In genomic region chr4:107721436-107722090, GRCh38 we compare ENCODE assay signal across 8 cellular contexts. TPM values are rescaled to one million over a fixed set of nuclear protein-coding genes. Genes with fewer than 3 reads are reported as not detected.
DNase-seq lines count a peak whose midpoint lies in the region; ATAC-seq, FAIRE-seq and TF ChIP-seq lines count a peak whose summit lies in the region.

No MANE protein-coding gene starts in this region.

- no peaks in the 10 kb centered on the region for H3K9me2 ChIP-seq in SK-N-SH

- no peak for FAIRE-seq in HTR-8/SVneo (lab: Jason Lieb, UNC)

- no peak for ATAC-seq in sciatic nerve
- ATAC-seq in HG03196 (IDR thresholded peaks at IDR 0.05; ENCODE audit: unreplicated experiment): no peak

- no peak overlapping the region for H4K91ac ChIP-seq in neuronal stem cell (ENCODE audit: low read depth, low read length, poor library complexity)

- no peak overlapping the region for H3K23ac ChIP-seq in neuronal stem cell (ENCODE audit: low read depth, low read length, poor library complexity)

- H3K4ac ChIP-seq in neuronal stem cell (ENCODE audit: low read length): no peak overlapping the region

- peak overlapping the region; percentile 8 for H3K18ac ChIP-seq in neuronal stem cell (ENCODE audit: low read length)

- no peak for DNase-seq in HFF-Myc (ENCODE audit: extremely low read depth, low read depth)
- DNase-seq in activated CD4-positive, alpha-beta T cell treated with anti-CD3 and anti-CD28 coated beads for 4 hours: peak; percentile 36 to 46
- DNase-seq in neuronal stem cell (ENCODE audit: low spot score): no peak
- no peak for DNase-seq in sciatic nerve (ENCODE audit: low spot score)
- DNase-seq in SK-N-SH: no peak
- no peak for DNase-seq in HTR-8/SVneo (ENCODE audit: insufficient read length, low spot score)

- H3K4me2 ChIP-seq in neuronal stem cell (ENCODE audit: insufficient read depth, low read length, poor library complexity, severe bottlenecking) (peak overlapping the region; percentile 72), SK-N-SH (no peak overlapping the region)

- no peak for TF ChIP-seq EP300 in SK-N-SH (IDR thresholded peaks at IDR 0.05; ENCODE audit: borderline replicate concordance in 1 of 2, low read depth in 1 of 2, low read length in 1 of 2)

- H2BK120ac ChIP-seq in neuronal stem cell (ENCODE audit: low read depth, low read length): peak overlapping the region; percentile 81

- WGBS in ectodermal cell, 2 experiments: 31 to 32% methylated on average over 9 of the region's 9 CpGs
- whole genome bisulfite sequencing in neuronal stem cell (ENCODE audit: extremely low coverage in 2 of 2, insufficient read length in 2 of 2, insufficient replicate concordance in 1 of 2), 2 donors: no CpG with 5 or more reads among the region's 9 CpGs
- WGBS in SK-N-SH (ENCODE audit: low lambda C conversion rate): over 99% methylated on average over 9 of the region's 9 CpGs

- peaks cover 5% of the 10 kb centered on the region for H3F3A ChIP-seq in SK-N-SH (replicated peaks; ENCODE audit: insufficient read depth)

- H3K4me1 ChIP-seq in ectodermal cell (ENCODE audit: control insufficient read depth, insufficient read depth, low read length) (peaks cover 21% of the 10 kb centered on the region), neuronal stem cell (ENCODE audit: control insufficient read depth in 2 of 2, insufficient read depth in 1 of 2, low read depth in 1 of 2, low read length in 2 of 2) (peaks cover 3 to 7% of the 10 kb centered on the region in 2 donors), SK-N-SH (ENCODE audit: control insufficient read depth in 1 of 2, insufficient read depth in 2 of 2, low read depth in 1 of 2, low read length in 1 of 2) (peaks cover 10 to 21% of the 10 kb centered on the region in 2 experiments)

- no peak overlapping the region for H2BK5ac ChIP-seq in neuronal stem cell (ENCODE audit: low read length)

- peak overlapping the region; percentile 31 for H3K14ac ChIP-seq in neuronal stem cell (ENCODE audit: low read length)

- H3K9me3 ChIP-seq in ectodermal cell (ENCODE audit: control insufficient read depth, low read length) (no peaks in the 10 kb centered on the region), neuronal stem cell (replicated peaks in 1 of 2; ENCODE audit: control insufficient read depth in 2 of 2, insufficient read depth in 1 of 2, low read depth in 1 of 2, low read length in 2 of 2) (no peaks in the 10 kb centered on the region), SK-N-SH (no peaks in the 10 kb centered on the region)

- H4K20me1 ChIP-seq in SK-N-SH (ENCODE audit: insufficient read depth): no peaks in the 10 kb centered on the region

- H3K36me3 ChIP-seq in ectodermal cell (ENCODE audit: control insufficient read depth, insufficient read depth, low read length) (no peaks in the 10 kb centered on the region), neuronal stem cell (replicated peaks in 1 of 2; ENCODE audit: control insufficient read depth in 2 of 2, insufficient read depth in 2 of 2, low read length in 2 of 2) (peaks cover 0 to 5% of the 10 kb centered on the region in 2 donors), SK-N-SH (replicated peaks in 1 of 2; ENCODE audit: control insufficient read depth in 1 of 2, insufficient read depth in 2 of 2, low read length in 1 of 2) (no peaks in the 10 kb centered on the region)

- no peak for TF ChIP-seq RAD21 in SK-N-SH (IDR thresholded peaks at IDR 0.05; ENCODE audit: low read length)

- intact Hi-C loops in sciatic nerve (cut with DNase I): no loop called here

- no peak overlapping the region for H2BK15ac ChIP-seq in neuronal stem cell (ENCODE audit: low read length)

- no peak overlapping the region for H4K8ac ChIP-seq in neuronal stem cell (ENCODE audit: low read depth, low read length)

- H2BK12ac ChIP-seq in neuronal stem cell (ENCODE audit: low read length): no peak overlapping the region

- H3K9ac ChIP-seq in neuronal stem cell (ENCODE audit: low read depth, low read length, poor library complexity): peak overlapping the region; percentile 18
- H3K9ac ChIP-seq in SK-N-SH: no peak overlapping the region

- peak overlapping the region; percentile 100 for H2AFZ ChIP-seq in neuronal stem cell (ENCODE audit: low read length)
- H2AFZ ChIP-seq in SK-N-SH (ENCODE audit: low read depth): no peak overlapping the region

- CTCF ChIA-PET in SK-N-SH (lab: Yijun Ruan, JAX): interaction anchor here (1.5 to 3.0 kb wide), 2 partner anchors 13 to 15 kb away, joined by 6 to 13 read pairs; no protein-coding TSS in a partner anchor

- H3K4me3 ChIP-seq in HFF-Myc (replicated peaks; ENCODE audit: low read depth, low read length) (peak overlapping the region; percentile 2; the same call in 1 of the 2 replicates), ectodermal cell (ENCODE audit: insufficient read depth, low read depth, low read length) (peak overlapping the region; percentile 64), neuronal stem cell (ENCODE audit: low read length in 2 of 2) (peak overlapping the region; percentile 71 to 94), SK-N-SH (ENCODE audit: low read depth in 2 of 2, low read length in 1 of 2) (no peak overlapping the region)

- no peak overlapping the region for H2AK5ac ChIP-seq in neuronal stem cell (ENCODE audit: low read depth, low read length)

- no peak overlapping the region for H3K27ac ChIP-seq in ectodermal cell (ENCODE audit: insufficient read depth, low read depth, low read length, poor library complexity, severe bottlenecking)
- no peak overlapping the region for H3K27ac ChIP-seq in neuronal stem cell (replicated peaks; ENCODE audit: low read length)
- no peak overlapping the region; a peak in 1 of 4 replicates for H3K27ac ChIP-seq in SK-N-SH (ENCODE audit: low read depth in 2 of 2, low read length in 1 of 2)

- H3K79me1 ChIP-seq in neuronal stem cell (ENCODE audit: low read depth, low read length): no peaks in the 10 kb centered on the region

- H3K27me3 ChIP-seq in ectodermal cell (ENCODE audit: control insufficient read depth, insufficient read depth, low read length, poor library complexity, severe bottlenecking) (peaks cover 3% of the 10 kb centered on the region), neuronal stem cell (ENCODE audit: control insufficient read depth in 3 of 3, insufficient read depth in 3 of 3, low read depth in 1 of 3, low read length in 3 of 3) (peaks cover 0 to 11% (median 0%) of the 10 kb centered on the region in 3 experiments), SK-N-SH (ENCODE audit: insufficient read depth) (no peaks in the 10 kb centered on the region)

- TF ChIP-seq CTCF in HFF-Myc (IDR thresholded peaks at IDR 0.05; ENCODE audit: low read depth, low read length, missing control alignments): no peak
- TF ChIP-seq CTCF in SK-N-SH (IDR thresholded peaks at IDR 0.05): no peak

- POLR2A ChIA-PET in SK-N-SH (lab: Yijun Ruan, JAX): no interaction called here

- H3K79me2 ChIP-seq in SK-N-SH (ENCODE audit: insufficient read depth): peaks cover 32% of the 10 kb centered on the region

TF ChIP-seq in SK-N-SH, 30 proteins besides CTCF, POLR2A, EP300 and RAD21 (continues in another document):
- TF ChIP-seq JUND (IDR thresholded peaks at IDR 0.05) (no peak), TEAD4 (IDR thresholded peaks at IDR 0.05; ENCODE audit: borderline replicate concordance, insufficient read depth) (no peak), SIN3A (IDR thresholded peaks at IDR 0.05; ENCODE audit: borderline replicate concordance, low read depth, low read length) (no peak), PBX3 (IDR thresholded peaks at IDR 0.05) (no peak), RFX5 (IDR thresholded peaks at IDR 0.05; ENCODE audit: low read length) (no peak), RXRA (IDR thresholded peaks at IDR 0.05; ENCODE audit: borderline replicate concordance, low read depth) (no peak), IRF3 (IDR thresholded peaks at IDR 0.05; ENCODE audit: low read depth, low read length) (no peak), TAF1 (IDR thresholded peaks at IDR 0.05; ENCODE audit: borderline replicate concordance, low read depth, low read length) (no peak), CHD2 (IDR thresholded peaks at IDR 0.05; ENCODE audit: low read length, partially characterized antibody) (no peak), FOXJ3 (CRISPR knock-in tag; IDR thresholded peaks at IDR 0.05) (no peak), ELF1 (IDR thresholded peaks at IDR 0.05) (no peak)

RNA-seq across cellular contexts. Expression of gene PAPSS1, which starts 1.5 kb away (rescaled TPM):
- 110 TPM for polyA plus RNA-seq in ectodermal cell (2013, experiment 1 of 4)
- polyA plus RNA-seq in ectodermal cell (2013, experiment 2 of 4): 113 TPM
- polyA plus RNA-seq in ectodermal cell (2013, experiment 3 of 4): 88.1 TPM
- polyA plus RNA-seq in ectodermal cell (2013, experiment 4 of 4): 101 TPM
- 88.5 TPM for polyA plus RNA-seq in neuronal stem cell (2013, experiment 1 of 2)
- 92.1 TPM for polyA plus RNA-seq in neuronal stem cell (2013, experiment 2 of 2)
- total RNA-seq in sciatic nerve: 52.9 TPM
- 70.1 and 94.1 TPM in 2 replicates for polyA plus RNA-seq in SK-N-SH (2012; rRNA removed)
- polyA plus RNA-seq in SK-N-SH (2012; cell fraction: cytosol; rRNA removed): 90.6 and 94.5 TPM in 2 replicates
- 40.9 and 64.5 TPM in 2 replicates for polyA plus RNA-seq in SK-N-SH (2012; cell fraction: nucleus; rRNA removed)

Comparison
In these comparisons a context has a peak if more than half of its experiments do, and no peak if none do; other contexts are left out.
1. DNase-seq: peak in activated CD4-positive, alpha-beta T cell treated with anti-CD3 and anti-CD28 coated beads for 4 hours (2 of 2); none in HFF-Myc (single experiment), neuronal stem cell (single experiment), sciatic nerve (single experiment), SK-N-SH (single experiment) and HTR-8/SVneo (single experiment).
2. H3K4me3 ChIP-seq: peak in HFF-Myc (single experiment), ectodermal cell (single experiment) and neuronal stem cell (2 of 2); none in SK-N-SH (0 of 2).